Comparison of ENCODE assay signal across 16 cellular contexts in the genomic region with DNA sequence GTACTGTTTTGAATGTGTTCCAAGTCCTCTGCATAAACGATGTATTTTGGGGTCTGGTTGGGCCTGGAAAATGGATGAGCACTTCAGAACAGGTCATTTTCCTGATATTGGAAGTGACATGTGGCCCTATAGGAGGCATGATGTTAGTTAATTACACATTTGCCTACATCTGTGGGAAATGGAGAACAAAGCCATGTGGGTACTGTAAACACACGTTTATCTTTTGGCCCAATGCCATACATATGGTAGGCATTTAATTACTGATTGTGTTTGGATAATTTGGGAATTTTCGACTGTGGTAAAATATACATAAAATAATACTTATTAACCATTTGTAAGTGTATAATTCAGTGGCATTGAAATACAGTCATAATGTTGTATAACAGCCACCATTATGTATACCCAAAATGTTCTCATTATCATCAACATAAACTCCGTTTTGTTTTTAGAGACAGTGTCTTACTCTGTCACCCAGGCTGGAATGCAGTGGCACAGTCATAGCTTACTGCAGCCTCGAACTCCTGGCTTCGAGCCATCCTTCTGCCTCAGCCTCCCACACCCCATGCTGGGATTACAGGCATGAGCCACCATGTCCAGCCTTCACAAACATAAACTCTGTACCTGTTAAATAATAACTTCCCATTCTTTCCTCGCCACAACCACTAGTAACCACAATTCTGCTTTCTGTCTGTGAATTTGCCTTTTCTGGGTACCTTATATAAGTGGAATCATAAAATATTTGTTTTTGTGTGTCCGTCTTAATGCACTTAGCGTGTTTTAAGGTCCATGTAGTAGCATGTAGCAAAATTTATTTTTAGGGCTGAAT. TPM values are rescaled to one million over a fixed set of nuclear protein-coding genes. Genes with fewer than 3 reads are reported as not detected.
DNase-seq lines count a peak whose midpoint lies in the region; ATAC-seq and TF ChIP-seq lines count a peak whose summit lies in the region.
"Had no signal": no experiment of that assay in that cellular context is flagged by ENCODE, and none has a peak within 500 bp of the region (broad histone marks: within the 10 kb centered on the region; RNA-seq: fewer than 3 reads in every experiment).

No MANE protein-coding gene starts in this region.

- no peak overlapping the region for H3K4me3 Mint-ChIP-seq in chondrocyte (ENCODE audit: unreplicated experiment)
- H3K4me3 Mint-ChIP-seq: nephron had no signal

- H3K4me1 Mint-ChIP-seq in chondrocyte (ENCODE audit: low read depth) = peaks cover 5% of the 10 kb centered on the region
- H3K4me1 Mint-ChIP-seq: nephron had no signal

- peak overlapping the region; percentile 57 for H3K27ac Mint-ChIP-seq in chondrocyte (ENCODE audit: unreplicated experiment)
- H3K27ac Mint-ChIP-seq: nephron had no signal

- peaks cover 17% of the 10 kb centered on the region for H3K36me3 Mint-ChIP-seq in chondrocyte (ENCODE audit: low read depth)

- ATAC-seq in sciatic nerve = peak; percentile 39
- ATAC-seq in HG02610 (IDR thresholded peaks at IDR 0.05; ENCODE audit: unreplicated experiment) = no peak
- no peak for ATAC-seq in GM19023 (IDR thresholded peaks at IDR 0.05; ENCODE audit: unreplicated experiment)

- DNase-seq in NCI-H748 (lab: John Stamatoyannopoulos, UW; ENCODE audit: unreplicated experiment) = peak; percentile 23
- no peak for DNase-seq in NCI-H748 treated with DMSO at 0.1 percent for 48 hours (lab: John Stamatoyannopoulos, UW)
- DNase-seq in NCI-H2171 (lab: John Stamatoyannopoulos, UW) = peak; percentile 67
- DNase-seq in chondrocyte (ENCODE audit: low spot score) = no peak
- DNase-seq in sciatic nerve (ENCODE audit: low spot score) = no peak
- no peak for DNase-seq in SW480 (ENCODE audit: low spot score)
- DNase-seq: activated gamma-delta T cell treated with Interleukin-2 at 50 U/mL for 16 hours; effector CD8-positive, alpha-beta T cell; foreskin melanocyte; mammary epithelial cell; retina had no signal

- intact Hi-C loops in sciatic nerve (cut with DNase I) = no loop called here

- H3K27me3 Mint-ChIP-seq in chondrocyte (ENCODE audit: low read depth) = no peaks in the 10 kb centered on the region

- TF ChIP-seq CTCF in chondrocyte (IDR thresholded peaks at IDR 0.05) = no peak

- no peaks in the 10 kb centered on the region for H3K9me3 Mint-ChIP-seq in chondrocyte (ENCODE audit: low read depth)
- H3K9me3 Mint-ChIP-seq: nephron had no signal

RNA-seq across cellular contexts. Expression of gene RNPEP, which starts 11.9 kb away (rescaled TPM):
- total RNA-seq in chondrocyte (42.1 to 50.6 TPM (median 42.1 TPM) in 3 replicates), sciatic nerve (42.8 TPM)

RNA-seq across cellular contexts. Expression of gene TIMM17A, which starts 15.2 kb away (rescaled TPM):
- total RNA-seq in chondrocyte = 62.5 to 69.6 TPM (median 68.5 TPM) in 3 replicates
- 28.7 TPM for total RNA-seq in sciatic nerve

RNA-seq across cellular contexts. Expression of gene LMOD1, which starts 24.2 kb away (rescaled TPM):
- 17.7 to 83.6 TPM (median 80.5 TPM) in 3 replicates for total RNA-seq in chondrocyte
- total RNA-seq in sciatic nerve = 41.6 TPM
- total RNA-seq: A172; activated CD8-positive, alpha-beta memory T cell treated with anti-CD3 and anti-CD28 coated beads for 36 hours had no signal

RNA-seq across cellular contexts. Expression of gene ELF3, which starts 39.8 kb away (rescaled TPM):
- total RNA-seq in chondrocyte (0.10 to 0.40 TPM (median 0.36 TPM) in 3 replicates), sciatic nerve (6.4 TPM)

Comparison
In these comparisons a context has a peak if more than half of its experiments do, and no peak if none do; other contexts are left out.
1. DNase-seq: peak in NCI-H748 (single experiment) and NCI-H2171 (single experiment); none in NCI-H748 treated with DMSO at 0.1 percent for 48 hours (single experiment), chondrocyte (single experiment), sciatic nerve (single experiment) and SW480 (single experiment).